11 cellular contexts compared by ENCODE assay signal in the genomic region with DNA sequence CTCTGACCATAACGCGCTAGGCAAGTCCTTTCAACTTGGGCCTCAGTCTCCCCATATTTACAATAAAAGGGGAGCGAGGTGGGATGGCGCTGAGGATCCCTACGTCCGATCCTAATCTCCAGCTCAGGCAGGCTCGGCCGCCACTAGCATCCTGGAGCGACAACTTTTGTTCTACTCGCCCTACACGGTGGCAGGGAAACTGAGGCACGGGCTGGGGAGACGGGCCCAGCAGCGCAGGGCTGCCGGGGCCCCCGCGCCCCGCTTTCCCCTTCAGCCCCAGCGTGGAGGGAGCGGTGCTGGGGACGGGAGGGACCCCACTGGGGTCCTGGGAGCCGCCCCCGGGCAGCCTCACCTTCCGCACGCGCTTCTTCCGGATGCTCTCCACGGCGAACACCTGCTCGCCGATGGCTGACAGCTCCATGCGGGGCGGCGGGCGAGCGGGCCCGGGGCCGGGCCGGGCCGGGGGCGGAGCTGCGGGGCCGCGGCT. TPM values are rescaled to one million over a fixed set of nuclear protein-coding genes. Genes with fewer than 3 reads are reported as not detected.
A peak's percentile ranks its signal among the peaks of the same experiment; 100 is the strongest.
DNase-seq lines count a peak whose midpoint lies in the region; ATAC-seq, FAIRE-seq and TF ChIP-seq lines count a peak whose summit lies in the region.
"Had no signal": no experiment of that assay in that cellular context is flagged by ENCODE, and none has a peak within 500 bp of the region (broad histone marks: within the 10 kb centered on the region; RNA-seq: fewer than 3 reads in every experiment).

No MANE protein-coding gene starts in this region.

- peaks cover 29% of the 10 kb centered on the region for H3K4me1 Mint-ChIP-seq in activated naive CD8-positive, alpha-beta T cell treated with anti-CD3 and anti-CD28 coated beads for 36 hours

- peak overlapping the region; percentile 80 to 87 for H3K4me3 ChIP-seq in kidney (ENCODE audit: low read length in 2 of 2)
- peak overlapping the region; percentile 91 for H3K4me3 ChIP-seq in suprapubic skin

- H3K36me3 ChIP-seq in kidney (ENCODE audit: control insufficient read depth in 1 of 2, insufficient read depth in 2 of 2, low read length in 2 of 2) (peaks cover 4 to 5% of the 10 kb centered on the region in 2 donors), suprapubic skin (peaks cover 15% of the 10 kb centered on the region)

- H3K27me3 ChIP-seq in suprapubic skin, result no peaks in the 10 kb centered on the region

- TF ChIP-seq POLR2A in suprapubic skin (IDR thresholded peaks at IDR 0.05), result no peak

- intact Hi-C loops in kidney (cut with DNase I), result no loop called here
- intact Hi-C loops in sciatic nerve (cut with DNase I), result no loop called here

- no peaks in the 10 kb centered on the region for H3K9me3 Mint-ChIP-seq in activated naive CD8-positive, alpha-beta T cell treated with anti-CD3 and anti-CD28 coated beads for 36 hours

- H3K27ac ChIP-seq in kidney (ENCODE audit: low read depth in 2 of 2, low read length in 2 of 2) (peak overlapping the region; percentile 86 to 88), suprapubic skin (peak overlapping the region; percentile 90)

- H3K27me3 Mint-ChIP-seq in activated naive CD8-positive, alpha-beta T cell treated with anti-CD3 and anti-CD28 coated beads for 36 hours, result peaks cover 17% of the 10 kb centered on the region

- no peak overlapping the region for H3K27ac Mint-ChIP-seq in activated naive CD8-positive, alpha-beta T cell treated with anti-CD3 and anti-CD28 coated beads for 36 hours

- H3K9me3 ChIP-seq in kidney (ENCODE audit: control insufficient read depth in 1 of 2, low read length in 2 of 2) (no peaks in the 10 kb centered on the region), suprapubic skin (no peaks in the 10 kb centered on the region)

- H3K4me1 ChIP-seq in kidney (ENCODE audit: control insufficient read depth in 1 of 2, insufficient read depth in 1 of 2, low read depth in 1 of 2, low read length in 2 of 2) (peaks cover 6 to 23% of the 10 kb centered on the region in 2 donors), suprapubic skin (peaks cover 47% of the 10 kb centered on the region)

- no peak for FAIRE-seq in kidney (lab: Jason Lieb, UNC)
- FAIRE-seq: A204.1 had no signal

- DNase-seq in DMS53 treated with DMSO at 0.1 percent for 48 hours (lab: John Stamatoyannopoulos, UW; ENCODE audit: unreplicated experiment) (peak; percentile 56), DMS53 (lab: John Stamatoyannopoulos, UW) (no peak), kidney (no peak), suprapubic skin (ENCODE audit: low spot score in 2 of 2) (no peak), NCI-H187 (lab: John Stamatoyannopoulos, UW) (no peak), sciatic nerve (ENCODE audit: low spot score) (no peak), DMS 273 treated with DMSO at 0.1 percent for 48 hours (lab: John Stamatoyannopoulos, UW) (no peak)
- DNase-seq in activated naive CD8-positive, alpha-beta T cell treated with anti-CD3 and anti-CD28 coated beads for 36 hours, result no peak
- DNase-seq: NCI-H1417 treated with DMSO at 0.1 percent for 48 hours had no signal

- WGBS in suprapubic skin, result no CpG with 5 or more reads among the region's 44 CpGs

- peaks cover 1% of the 10 kb centered on the region for H3K36me3 Mint-ChIP-seq in activated naive CD8-positive, alpha-beta T cell treated with anti-CD3 and anti-CD28 coated beads for 36 hours

- no peak for TF ChIP-seq EP300 in suprapubic skin (IDR thresholded peaks at IDR 0.05)

- peak overlapping the region; percentile 63 to 94 for H3K9ac ChIP-seq in kidney (ENCODE audit: low read length in 2 of 2)

- no peak for TF ChIP-seq CTCF in kidney (IDR thresholded peaks at IDR 0.05; ENCODE audit: borderline replicate concordance, extremely low read depth, insufficient read depth)
- no peak for TF ChIP-seq CTCF in suprapubic skin (IDR thresholded peaks at IDR 0.05)

- no peak for ATAC-seq in sciatic nerve

- peak overlapping the region; percentile 71 for H3K4me3 Mint-ChIP-seq in activated naive CD8-positive, alpha-beta T cell treated with anti-CD3 and anti-CD28 coated beads for 36 hours

RNA-seq across cellular contexts. Expression of a gene that starts 0.4 kb away (rescaled TPM):
- 10 to 100 TPM; 11.6 to 12.5 TPM for total RNA-seq in activated naive CD8-positive, alpha-beta T cell treated with anti-CD3 and anti-CD28 coated beads for 36 hours
- total RNA-seq in kidney (65.2 TPM), suprapubic skin (100 to 1,000 TPM in 1 of 4 donors, 10 to 100 TPM in 3; 38.1 to 126 (median 56.3) TPM), sciatic nerve (115 TPM)
- 39.3 TPM for polyA plus RNA-seq in kidney (ENCODE audit: insufficient read depth, low read depth, low replicate concordance)

RNA-seq across cellular contexts. Expression of a gene that starts 55.0 kb away (rescaled TPM):
- 1 to 10 TPM; 4.3 to 5.3 TPM for total RNA-seq in activated naive CD8-positive, alpha-beta T cell treated with anti-CD3 and anti-CD28 coated beads for 36 hours
- 0.79 TPM for total RNA-seq in kidney
- polyA plus RNA-seq in kidney (ENCODE audit: insufficient read depth, low read depth, low replicate concordance), result not detected
- under 1 TPM in 1 of 4 donors, not detected in 3; 0.52 TPM for total RNA-seq in suprapubic skin
- total RNA-seq in sciatic nerve, result 1.1 TPM
- total RNA-seq: myocyte had no signal
